18 cellular contexts compared by ENCODE assay signal in the genomic region with DNA sequence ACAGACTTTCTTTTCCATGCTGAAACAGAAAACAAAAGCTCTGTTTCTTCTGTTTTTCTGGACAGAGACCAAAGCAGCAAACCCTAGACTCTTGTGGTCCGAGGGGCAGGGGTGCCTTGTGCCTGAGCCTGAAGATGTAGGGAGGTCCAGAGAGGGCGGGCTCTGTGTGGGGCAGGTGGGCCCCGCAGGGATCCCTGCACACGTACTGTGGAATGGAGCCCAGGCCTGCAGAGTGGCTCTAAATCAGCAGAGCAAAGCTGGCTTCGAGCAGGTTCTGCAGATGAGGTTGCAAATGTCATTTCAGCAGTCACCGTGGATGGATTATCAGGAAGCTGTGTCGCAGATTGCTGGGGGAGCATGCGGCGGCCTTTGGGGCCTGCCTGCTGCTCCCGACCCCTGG.
DNase-seq lines count a peak whose midpoint lies in the region; ATAC-seq, FAIRE-seq and TF ChIP-seq lines count a peak whose summit lies in the region.
"Had no signal": no experiment of that assay in that cellular context is flagged by ENCODE, and none has a peak within 500 bp of the region (broad histone marks: within the 10 kb centered on the region; RNA-seq: fewer than 3 reads in every experiment).

No MANE protein-coding gene starts in this region.

- DNase-seq in G401 (ENCODE audit: low spot score) (peak; percentile 53), body of pancreas (no peak), esophagus muscularis mucosa (ENCODE audit: extremely low spot score) (peak; percentile 78), pancreas (no peak), brain microvascular endothelial cell (no peak), superior temporal gyrus (ENCODE audit: extremely low spot score) (no peak)
- DNase-seq: Calu3; CD4-positive, alpha-beta memory T cell; COR-L47; DMS153; DND-41; GDM1; GM23248; H9 had no signal

- TF ChIP-seq POLR2A in body of pancreas (IDR thresholded peaks at IDR 0.05) (no peak), esophagus muscularis mucosa (IDR thresholded peaks at IDR 0.05; ENCODE audit: low read depth) (no peak)

- intact Hi-C loops in body of pancreas (cut with DNase I), result no loop called here
- intact Hi-C loops in esophagus muscularis mucosa (cut with DNase I), result no loop called here
- intact Hi-C loops in pancreas (cut with DNase I), result no loop called here

- peaks cover 42% of the 10 kb centered on the region for H3K4me1 ChIP-seq in body of pancreas
- H3K4me1 ChIP-seq in esophagus muscularis mucosa, result no peaks in the 10 kb centered on the region
- peaks cover 21 to 31% (median 26%) of the 10 kb centered on the region in 3 donors for H3K4me1 ChIP-seq in pancreas

- H3K27me3 ChIP-seq in body of pancreas (no peaks in the 10 kb centered on the region), esophagus muscularis mucosa (no peaks in the 10 kb centered on the region), pancreas (no peaks in the 10 kb centered on the region), brain microvascular endothelial cell (replicated peaks) (no peaks in the 10 kb centered on the region)

- in situ Hi-C loops in G401 (cut with HindIII; ENCODE audit: low sequenced_read_pairs) (no loop called here), brain microvascular endothelial cell (cut with HindIII; ENCODE audit: low pct_ligation_motif_present, low sequenced_read_pairs) (no loop called here)

- ATAC-seq in body of pancreas (no peak), pancreas (no peak)
- ATAC-seq: GM12878, HCT116 had no signal

- H3K4me3 ChIP-seq in body of pancreas (no peak overlapping the region), esophagus muscularis mucosa (no peak overlapping the region), pancreas (no peak overlapping the region), brain microvascular endothelial cell (ENCODE audit: low read depth, low read length) (no peak overlapping the region)
- H3K4me3 ChIP-seq: GM12878, GM23248 had no signal

- FAIRE-seq in pancreas (lab: Jason Lieb, UNC), result no peak
- FAIRE-seq: GM12878, GM19239, H1 had no signal

- 65 to 72% methylated on average over 9 to 10 of the region's 10 CpGs for WGBS in body of pancreas, 2 donors
- 89% methylated on average over 9 of the region's 10 CpGs for WGBS in esophagus muscularis mucosa
- 67 to 72% methylated on average over 10 of the region's 10 CpGs for WGBS in pancreas, 2 donors

- H3K27ac ChIP-seq in body of pancreas (peak overlapping the region; percentile 86 to 93 (median 90)), esophagus muscularis mucosa (replicated peaks in 1 of 4) (no peak overlapping the region), pancreas (peak overlapping the region; percentile 60 to 88 (median 88)), brain microvascular endothelial cell (no peak overlapping the region)
- H3K27ac ChIP-seq: GM23248 had no signal

- H3K36me3 ChIP-seq in body of pancreas (replicated peaks in 1 of 2; ENCODE audit: insufficient read depth in 1 of 2, low read depth in 2 of 2) (no peaks in the 10 kb centered on the region), esophagus muscularis mucosa (no peaks in the 10 kb centered on the region), pancreas (no peaks in the 10 kb centered on the region), brain microvascular endothelial cell (replicated peaks) (no peaks in the 10 kb centered on the region)

- TF ChIP-seq CTCF in body of pancreas (IDR thresholded peaks at IDR 0.05) (no peak), esophagus muscularis mucosa (IDR thresholded peaks at IDR 0.05) (no peak), pancreas (IDR thresholded peaks at IDR 0.05) (no peak), brain microvascular endothelial cell (IDR thresholded peaks at IDR 0.05; ENCODE audit: low read depth, low read length, missing control alignments) (no peak)

- no peaks in the 10 kb centered on the region for H3K9me3 ChIP-seq in body of pancreas
- no peaks in the 10 kb centered on the region for H3K9me3 ChIP-seq in esophagus muscularis mucosa
- H3K9me3 ChIP-seq in pancreas, result no peaks in the 10 kb centered on the region

- TF ChIP-seq EP300 in esophagus muscularis mucosa (IDR thresholded peaks at IDR 0.05), result no peak

Comparison
In these comparisons a context has a peak if more than half of its experiments do, and no peak if none do; other contexts are left out.
1. DNase-seq: peak in G401 (single experiment) and esophagus muscularis mucosa (single experiment); none in body of pancreas (0 of 4), pancreas (0 of 6), brain microvascular endothelial cell (single experiment) and superior temporal gyrus (single experiment).
2. H3K27ac ChIP-seq: peak in body of pancreas (4 of 4) and pancreas (4 of 4); none in esophagus muscularis mucosa (0 of 4) and brain microvascular endothelial cell (single experiment).